In genomic region chr20:431012-431904, GRCh38 we compare ENCODE assay signal across 8 cellular contexts. TPM values are rescaled to one million over a fixed set of nuclear protein-coding genes. Genes with fewer than 3 reads are reported as not detected.
A peak's percentile ranks its signal among the peaks of the same experiment; 100 is the strongest.
DNase-seq lines count a peak whose midpoint lies in the region; ATAC-seq and TF ChIP-seq lines count a peak whose summit lies in the region.

No MANE protein-coding gene starts in this region.

- no peaks in the 10 kb centered on the region for H3K9me3 Mint-ChIP-seq in natural killer cell treated with Interleukin-12 subunit alpha and Interleukin-12 subunit beta and Interleukin-15 and Interleukin-18, amount 100 ng/mL, for 72 hours

- peak overlapping the region; percentile 32 for H3K4me3 Mint-ChIP-seq in natural killer cell treated with Interleukin-12 subunit alpha and Interleukin-12 subunit beta and Interleukin-15 and Interleukin-18, amount 100 ng/mL, for 72 hours

- H3K27me3 ChIP-seq in H7 (ENCODE audit: control insufficient read depth, insufficient read depth, low read length), result peaks cover 14% of the 10 kb centered on the region

- H3K36me3 ChIP-seq in H7 (replicated peaks; ENCODE audit: control insufficient read depth, insufficient read depth, low read length), result peaks cover 7% of the 10 kb centered on the region

- H3K4me3 ChIP-seq in AG10803 (ENCODE audit: low read length), result no peak overlapping the region
- H3K4me3 ChIP-seq in H7 (ENCODE audit: insufficient read depth, low read depth, low read length), result no peak overlapping the region

- DNase-seq in AG10803 (ENCODE audit: low read depth) (peak; percentile 68), H7 (peak; percentile 87), NCI-H446 treated with DMSO at 0.1 percent for 48 hours (lab: John Stamatoyannopoulos, UW) (peak; percentile 31), fibroblast of gingiva (ENCODE audit: low read depth) (peak; percentile 76)
- peak; percentile 38 for DNase-seq in activated CD4-positive, alpha-beta T cell treated with anti-CD3 and anti-CD28 coated beads, Interleukin-2, amount 50 U/mL, for 1 hour
- DNase-seq in natural killer cell treated with Interleukin-12 subunit alpha and Interleukin-12 subunit beta and Interleukin-15 and Interleukin-18, amount 100 ng/mL, for 72 hours (ENCODE audit: low spot score), result no peak

- peak; percentile 57 for TF ChIP-seq CTCF in AG10803 (conservative IDR thresholded peaks at IDR 0.05; ENCODE audit: low read length)

- peak overlapping the region; percentile 95 to 96 for H3K27ac Mint-ChIP-seq in natural killer cell treated with Interleukin-12 subunit alpha and Interleukin-12 subunit beta and Interleukin-15 and Interleukin-18, amount 100 ng/mL, for 72 hours

- no peak for ATAC-seq in natural killer cell treated with Interleukin-12 subunit alpha and Interleukin-12 subunit beta and Interleukin-15 and Interleukin-18, amount 100 ng/mL, for 72 hours
- ATAC-seq in GM19395 (IDR thresholded peaks at IDR 0.05; ENCODE audit: unreplicated experiment) (no peak), HG03432 (IDR thresholded peaks at IDR 0.05; ENCODE audit: unreplicated experiment) (no peak)

- peaks cover 8% of the 10 kb centered on the region for H3K36me3 Mint-ChIP-seq in natural killer cell treated with Interleukin-12 subunit alpha and Interleukin-12 subunit beta and Interleukin-15 and Interleukin-18, amount 100 ng/mL, for 72 hours

- no peaks in the 10 kb centered on the region for H3K27me3 Mint-ChIP-seq in natural killer cell treated with Interleukin-12 subunit alpha and Interleukin-12 subunit beta and Interleukin-15 and Interleukin-18, amount 100 ng/mL, for 72 hours

- peaks cover 58 to 65% of the 10 kb centered on the region in 2 donors for H3K4me1 Mint-ChIP-seq in natural killer cell treated with Interleukin-12 subunit alpha and Interleukin-12 subunit beta and Interleukin-15 and Interleukin-18, amount 100 ng/mL, for 72 hours (ENCODE audit: low read depth in 2 of 2)

RNA-seq across cellular contexts. Expression of gene RBCK1, which starts 23.2 kb away (rescaled TPM):
- 53.9 and 61.9 TPM in 2 replicates for total RNA-seq in H7 (2014; rRNA removed; shearing (Covaris generic))
- total RNA-seq in natural killer cell treated with Interleukin-12 subunit alpha and Interleukin-12 subunit beta and Interleukin-15 and Interleukin-18, amount 100 ng/mL, for 72 hours, result 100 to 1,000 TPM; 157 to 159 TPM

RNA-seq across cellular contexts. Expression of gene TBC1D20, which starts 31.1 kb away (rescaled TPM):
- total RNA-seq in H7 (2014; rRNA removed; shearing (Covaris generic)), result 10.9 and 14.0 TPM in 2 replicates
- 10 to 100 TPM; 46.4 to 56.8 TPM for total RNA-seq in natural killer cell treated with Interleukin-12 subunit alpha and Interleukin-12 subunit beta and Interleukin-15 and Interleukin-18, amount 100 ng/mL, for 72 hours

RNA-seq across cellular contexts. Expression of gene TRIB3, which starts 50.7 kb away (rescaled TPM):
- total RNA-seq in H7 (2014; rRNA removed; shearing (Covaris generic)), result 11.7 and 17.6 TPM in 2 replicates
- total RNA-seq in natural killer cell treated with Interleukin-12 subunit alpha and Interleukin-12 subunit beta and Interleukin-15 and Interleukin-18, amount 100 ng/mL, for 72 hours, result 10 to 100 TPM; 18.0 to 21.6 TPM
